8 cellular contexts compared by ENCODE assay signal in the genomic region with DNA sequence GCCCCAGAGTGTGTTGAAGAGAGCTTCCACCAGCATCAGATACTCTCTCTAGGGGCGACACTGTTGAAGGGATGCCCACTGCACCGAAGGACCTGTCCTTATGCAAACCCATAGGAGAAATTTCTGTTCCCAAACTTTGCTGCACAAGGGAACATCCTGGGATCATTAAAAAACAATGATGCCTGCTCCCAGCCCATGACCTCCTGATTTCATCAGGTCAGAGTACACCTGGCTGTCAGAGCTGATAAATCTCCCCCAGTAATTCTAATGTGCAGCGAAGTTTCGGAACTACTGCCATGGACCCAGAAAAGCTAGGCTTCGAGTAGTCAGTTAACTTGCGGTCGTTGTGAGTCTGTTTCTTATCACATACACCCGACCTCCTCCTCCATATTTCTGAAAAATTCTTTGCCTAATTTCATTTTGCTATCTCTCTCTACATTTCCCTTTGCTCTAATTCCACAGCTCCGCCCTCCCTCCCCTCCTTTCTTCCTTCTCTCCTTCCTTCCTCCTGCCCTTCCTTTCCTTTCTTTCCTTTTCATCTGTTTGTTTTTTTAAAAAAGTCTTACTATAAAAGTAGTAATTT. TPM values are rescaled to one million over a fixed set of nuclear protein-coding genes. Genes with fewer than 3 reads are reported as not detected.
"Had no signal": no experiment of that assay in that cellular context is flagged by ENCODE, and none has a peak within 500 bp of the region (broad histone marks: within the 10 kb centered on the region; RNA-seq: fewer than 3 reads in every experiment).

No MANE protein-coding gene starts in this region.

- H3K4me3 Mint-ChIP-seq: GM23338, H9, IgD-negative memory B cell had no signal

- H3K27ac Mint-ChIP-seq: GM23338, H9, IgD-negative memory B cell had no signal

- DNase-seq: H9, HCEC 1CT had no signal

- H3K4me3 ChIP-seq: GM23338 had no signal

- ATAC-seq: GM23338 had no signal

- H2AFZ ChIP-seq: GM23338 had no signal

- H3K9me3 Mint-ChIP-seq: GM23338, H9, IgD-negative memory B cell had no signal

- FAIRE-seq: H1, H54, HTR-8/SVneo had no signal

- H3K27me3 Mint-ChIP-seq: IgD-negative memory B cell had no signal

- H3K4me2 ChIP-seq: GM23338 had no signal

RNA-seq across cellular contexts. Expression of gene FAM124B, which starts 18.8 kb away (rescaled TPM):
- total RNA-seq: HT-29 had no signal
- polyA plus RNA-seq: IgD-negative memory B cell had no signal
